ENCODE assay signal across 8 cellular contexts in genomic region chr16:77190478-77191258, GRCh38. TPM values are rescaled to one million over a fixed set of nuclear protein-coding genes. Genes with fewer than 3 reads are reported as not detected.
DNase-seq lines count a peak whose midpoint lies in the region; ATAC-seq and TF ChIP-seq lines count a peak whose summit lies in the region.

TSS of gene MON1B (plus strand) at chr16:77191190. CDS start at chr16:77191486, 296 bp downstream.

- DNase-seq in DMS153 treated with DMSO at 0.1 percent for 48 hours (lab: John Stamatoyannopoulos, UW; ENCODE audit: unreplicated experiment), result peak; percentile 95
- DNase-seq in KBM-7, result peak; percentile 99
- peak; percentile 95 for DNase-seq in activated T-cell treated with anti-CD3 and anti-CD28 coated beads, Interleukin-2, amount 50 U/mL, for 24 hours
- peak; percentile 98 for DNase-seq in erythroblast (lab: John Stamatoyannopoulos, UW)
- peak; percentile 93 for DNase-seq in stimulated activated CD8-positive, alpha-beta memory T cell treated with anti-CD3 and anti-CD28 coated beads, Interleukin-4, amount 100 ng/mL, for 48 hours

- H3K27ac Mint-ChIP-seq in activated T-cell treated with anti-CD3 and anti-CD28 coated beads, Interleukin-2, amount 50 U/mL, for 24 hours, result peak within 1 kb of the TSS; percentile 100

- H3K27me3 ChIP-seq in mucosa of rectum (ENCODE audit: control insufficient read depth in 2 of 2, insufficient read depth in 2 of 2, low read length in 2 of 2), result no peaks in the 10 kb centered on the region

- H3K27ac ChIP-seq in mucosa of rectum (ENCODE audit: low read depth in 2 of 2, low read length in 2 of 2), result peak within 1 kb of the TSS; percentile 99

- H3K36me3 Mint-ChIP-seq in activated T-cell treated with anti-CD3 and anti-CD28 coated beads, Interleukin-2, amount 50 U/mL, for 24 hours (ENCODE audit: low read depth), result peaks cover 55% of the 10 kb centered on the region

- ATAC-seq in GM21717 (IDR thresholded peaks at IDR 0.05; ENCODE audit: unreplicated experiment), result peak; percentile 99

- H3K4me3 Mint-ChIP-seq in activated T-cell treated with anti-CD3 and anti-CD28 coated beads, Interleukin-2, amount 50 U/mL, for 24 hours, result peak within 1 kb of the TSS; percentile 88

- H3K9me3 ChIP-seq in mucosa of rectum (ENCODE audit: control insufficient read depth in 2 of 2, low read length in 2 of 2), result no peaks in the 10 kb centered on the region

- H3K36me3 ChIP-seq in mucosa of rectum (ENCODE audit: control insufficient read depth in 2 of 2, insufficient read depth in 2 of 2, low read length in 2 of 2), result peaks cover 20 to 28% of the 10 kb centered on the region in 2 donors

- H3K4me1 Mint-ChIP-seq in activated T-cell treated with anti-CD3 and anti-CD28 coated beads, Interleukin-2, amount 50 U/mL, for 24 hours (ENCODE audit: low read depth), result peaks cover 41% of the 10 kb centered on the region

- H3K27me3 Mint-ChIP-seq in activated T-cell treated with anti-CD3 and anti-CD28 coated beads, Interleukin-2, amount 50 U/mL, for 24 hours, result no peaks in the 10 kb centered on the region

- in situ Hi-C loops in KBM-7 (cut with MboI; ENCODE audit: low pct_unique_long_range_greater_than_20kb, low sequenced_read_pairs), result no loop called here

- no peaks in the 10 kb centered on the region for H3K9me3 Mint-ChIP-seq in activated T-cell treated with anti-CD3 and anti-CD28 coated beads, Interleukin-2, amount 50 U/mL, for 24 hours

- peaks cover 8 to 11% of the 10 kb centered on the region in 2 donors for H3K4me1 ChIP-seq in mucosa of rectum (ENCODE audit: control insufficient read depth in 2 of 2, insufficient read depth in 2 of 2, low read length in 2 of 2)

- TF ChIP-seq POLR2A in erythroblast (IDR thresholded peaks at IDR 0.05; ENCODE audit: low read length), result peak; percentile 93

- peak within 1 kb of the TSS; percentile 93 to 94 for H3K9ac ChIP-seq in mucosa of rectum (ENCODE audit: low read depth in 1 of 2, low read length in 2 of 2)

- peak within 1 kb of the TSS; percentile 96 to 98 for H3K4me3 ChIP-seq in mucosa of rectum (ENCODE audit: low read length in 2 of 2)

TF ChIP-seq in PFSK-1, 5 proteins besides CTCF, POLR2A, EP300 and RAD21:
- TF ChIP-seq REST (IDR thresholded peaks at IDR 0.05; ENCODE audit: insufficient read depth in 1 of 2, low read depth in 2 of 2, low read length in 2 of 2) (no peak), TAF1 (IDR thresholded peaks at IDR 0.05; ENCODE audit: borderline replicate concordance, insufficient read depth, low read length) (peak; percentile 32; the same call in 1 of the 2 replicates), FOXP2 (optimal IDR thresholded peaks at IDR 0.05; ENCODE audit: borderline replicate concordance, extremely low read depth, extremely low read length, insufficient read depth) (peak; percentile 9), POLR2AphosphoS5 (IDR thresholded peaks at IDR 0.05; ENCODE audit: low read depth, low read length) (peak; percentile 82), SIN3A (IDR thresholded peaks at IDR 0.05; ENCODE audit: borderline replicate concordance, insufficient read depth, low read length) (peak; percentile 51; the same call in 1 of the 2 replicates)

RNA-seq across cellular contexts. Expression of gene MON1B, which starts in this region (rescaled TPM):
- 33.8 TPM for polyA plus RNA-seq in PFSK-1 (2012; ENCODE audit: insufficient read length, low read depth)

Comparison
In these comparisons a context has a peak if more than half of its experiments do, and no peak if none do; other contexts are left out.
1. Peak in every context shown above with its lines: DNase-seq, ATAC-seq, H3K4me3 ChIP-seq and H3K27ac ChIP-seq.